1 cellular context compared by ENCODE assay signal in genomic region chr7:55571534-55572377, GRCh38.
A peak's percentile ranks its signal among the peaks of the same experiment; 100 is the strongest.
TF ChIP-seq lines count a peak whose summit lies in the region.

No MANE protein-coding gene starts in this region.

TF ChIP-seq in HEK293, 187 proteins besides CTCF, POLR2A, EP300 and RAD21 (continued from another document and continues in another):
- no peak for TF ChIP-seq ZBTB44 (tag by site-specific recombination; IDR thresholded peaks at IDR 0.05)
- TF ChIP-seq YY1 (tag by site-specific recombination; IDR thresholded peaks at IDR 0.05): no peak
- peak; percentile 84 for TF ChIP-seq ZFHX2 (tag by site-specific recombination; conservative IDR thresholded peaks at IDR 0.05)
- TF ChIP-seq YY2 (tag by site-specific recombination; IDR thresholded peaks at IDR 0.05): no peak
- no peak for TF ChIP-seq ZNF701 (tag by site-specific recombination; IDR thresholded peaks at IDR 0.05)
- TF ChIP-seq, protein P1, sequence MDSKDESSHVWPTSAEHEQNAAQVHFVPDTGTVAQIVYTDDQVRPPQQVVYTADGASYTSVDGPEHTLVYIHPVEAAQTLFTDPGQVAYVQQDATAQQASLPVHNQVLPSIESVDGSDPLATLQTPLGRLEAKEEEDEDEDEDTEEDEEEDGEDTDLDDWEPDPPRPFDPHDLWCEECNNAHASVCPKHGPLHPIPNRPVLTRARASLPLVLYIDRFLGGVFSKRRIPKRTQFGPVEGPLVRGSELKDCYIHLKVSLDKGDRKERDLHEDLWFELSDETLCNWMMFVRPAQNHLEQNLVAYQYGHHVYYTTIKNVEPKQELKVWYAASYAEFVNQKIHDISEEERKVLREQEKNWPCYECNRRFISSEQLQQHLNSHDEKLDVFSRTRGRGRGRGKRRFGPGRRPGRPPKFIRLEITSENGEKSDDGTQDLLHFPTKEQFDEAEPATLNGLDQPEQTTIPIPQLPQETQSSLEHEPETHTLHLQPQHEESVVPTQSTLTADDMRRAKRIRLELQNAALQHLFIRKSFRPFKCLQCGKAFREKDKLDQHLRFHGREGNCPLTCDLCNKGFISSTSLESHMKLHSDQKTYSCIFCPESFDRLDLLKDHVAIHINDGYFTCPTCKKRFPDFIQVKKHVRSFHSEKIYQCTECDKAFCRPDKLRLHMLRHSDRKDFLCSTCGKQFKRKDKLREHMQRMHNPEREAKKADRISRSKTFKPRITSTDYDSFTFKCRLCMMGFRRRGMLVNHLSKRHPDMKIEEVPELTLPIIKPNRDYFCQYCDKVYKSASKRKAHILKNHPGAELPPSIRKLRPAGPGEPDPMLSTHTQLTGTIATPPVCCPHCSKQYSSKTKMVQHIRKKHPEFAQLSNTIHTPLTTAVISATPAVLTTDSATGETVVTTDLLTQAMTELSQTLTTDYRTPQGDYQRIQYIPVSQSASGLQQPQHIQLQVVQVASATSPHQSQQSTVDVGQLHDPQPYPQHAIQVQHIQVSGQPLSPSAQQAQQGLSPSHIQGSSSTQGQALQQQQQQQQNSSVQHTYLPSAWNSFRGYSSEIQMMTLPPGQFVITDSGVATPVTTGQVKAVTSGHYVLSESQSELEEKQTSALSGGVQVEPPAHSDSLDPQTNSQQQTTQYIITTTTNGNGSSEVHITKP (tag by site-specific recombination; IDR thresholded peaks at IDR 0.05): peak; percentile 15; the same call in 1 of the 2 replicates
- TF ChIP-seq ZNF76 (tag by site-specific recombination; IDR thresholded peaks at IDR 0.05; ENCODE audit: borderline replicate concordance, low read depth): no peak
- TF ChIP-seq, protein P2, sequence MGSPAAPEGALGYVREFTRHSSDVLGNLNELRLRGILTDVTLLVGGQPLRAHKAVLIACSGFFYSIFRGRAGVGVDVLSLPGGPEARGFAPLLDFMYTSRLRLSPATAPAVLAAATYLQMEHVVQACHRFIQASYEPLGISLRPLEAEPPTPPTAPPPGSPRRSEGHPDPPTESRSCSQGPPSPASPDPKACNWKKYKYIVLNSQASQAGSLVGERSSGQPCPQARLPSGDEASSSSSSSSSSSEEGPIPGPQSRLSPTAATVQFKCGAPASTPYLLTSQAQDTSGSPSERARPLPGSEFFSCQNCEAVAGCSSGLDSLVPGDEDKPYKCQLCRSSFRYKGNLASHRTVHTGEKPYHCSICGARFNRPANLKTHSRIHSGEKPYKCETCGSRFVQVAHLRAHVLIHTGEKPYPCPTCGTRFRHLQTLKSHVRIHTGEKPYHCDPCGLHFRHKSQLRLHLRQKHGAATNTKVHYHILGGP (tag by site-specific recombination; IDR thresholded peaks at IDR 0.05): no peak
- TF ChIP-seq ZNF626 (tag by site-specific recombination; IDR thresholded peaks at IDR 0.05): no peak
- TF ChIP-seq ZIC2 (tag by site-specific recombination; IDR thresholded peaks at IDR 0.05): peak; percentile 29; the same call in 1 of the 2 replicates
- TF ChIP-seq ZNF274 (IDR thresholded peaks at IDR 0.05; ENCODE audit: low read length): no peak
- TF ChIP-seq ZNF274 (tag by site-specific recombination; IDR thresholded peaks at IDR 0.05; ENCODE audit: borderline replicate concordance): no peak
- TF ChIP-seq ZNF548 (tag by site-specific recombination; IDR thresholded peaks at IDR 0.05): no peak
- TF ChIP-seq MZF1 (tag by site-specific recombination; IDR thresholded peaks at IDR 0.05; ENCODE audit: borderline replicate concordance): no peak
- no peak for TF ChIP-seq HIC1 (tag by site-specific recombination; IDR thresholded peaks at IDR 0.05)
- TF ChIP-seq ZNF549 (tag by site-specific recombination; IDR thresholded peaks at IDR 0.05): no peak
- TF ChIP-seq SCRT2 (tag by site-specific recombination; IDR thresholded peaks at IDR 0.05): peak; percentile 97
- TF ChIP-seq MEIS1 (CRISPR knock-in tag; IDR thresholded peaks at IDR 0.05; ENCODE audit: borderline replicate concordance): no peak
- TF ChIP-seq ZNF776 (tag by site-specific recombination; IDR thresholded peaks at IDR 0.05; ENCODE audit: borderline replicate concordance): no peak
- 0 out of 2 replicates have a peak, but pooled peaks have one; percentile 15 for TF ChIP-seq ZNF610 (tag by site-specific recombination; IDR thresholded peaks at IDR 0.05; ENCODE audit: borderline replicate concordance)
- TF ChIP-seq, protein P3, sequence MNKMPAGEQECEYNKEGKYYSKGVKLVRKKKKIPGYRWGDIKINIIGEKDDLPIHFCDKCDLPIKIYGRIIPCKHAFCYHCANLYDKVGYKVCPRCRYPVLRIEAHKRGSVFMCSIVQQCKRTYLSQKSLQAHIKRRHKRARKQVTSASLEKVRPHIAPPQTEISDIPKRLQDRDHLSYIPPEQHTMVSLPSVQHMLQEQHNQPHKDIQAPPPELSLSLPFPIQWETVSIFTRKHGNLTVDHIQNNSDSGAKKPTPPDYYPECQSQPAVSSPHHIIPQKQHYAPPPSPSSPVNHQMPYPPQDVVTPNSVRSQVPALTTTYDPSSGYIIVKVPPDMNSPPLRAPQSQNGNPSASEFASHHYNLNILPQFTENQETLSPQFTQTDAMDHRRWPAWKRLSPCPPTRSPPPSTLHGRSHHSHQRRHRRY (tag by site-specific recombination; IDR thresholded peaks at IDR 0.05): no peak
- TF ChIP-seq ZNF19 (tag by site-specific recombination; IDR thresholded peaks at IDR 0.05; ENCODE audit: low read depth): no peak
- no peak for TF ChIP-seq ZNF169 (tag by site-specific recombination; IDR thresholded peaks at IDR 0.05)
- no peak for TF ChIP-seq ZNF112 (tag by site-specific recombination; IDR thresholded peaks at IDR 0.05)
- peak; percentile 52; the same call in 1 of the 2 replicates for TF ChIP-seq GLIS2 (tag by site-specific recombination; IDR thresholded peaks at IDR 0.05)
- TF ChIP-seq RBAK (tag by site-specific recombination; IDR thresholded peaks at IDR 0.05): no peak
- TF ChIP-seq GLI2 (tag by site-specific recombination; IDR thresholded peaks at IDR 0.05; ENCODE audit: borderline replicate concordance, low read depth): no peak
- peak; percentile 51; the same call in 1 of the 2 replicates for TF ChIP-seq ZEB2 (tag by site-specific recombination; IDR thresholded peaks at IDR 0.05)
- 0 out of 2 replicates have a peak, but pooled peaks have one; percentile 41 for TF ChIP-seq ZNF501 (tag by site-specific recombination; IDR thresholded peaks at IDR 0.05)
- no peak for TF ChIP-seq HOXA7 (CRISPR knock-in tag; IDR thresholded peaks at IDR 0.05; ENCODE audit: borderline replicate concordance)
- TF ChIP-seq ZNF37A (tag by site-specific recombination; IDR thresholded peaks at IDR 0.05): no peak
- peak; percentile 79 for TF ChIP-seq PATZ1 (tag by site-specific recombination; IDR thresholded peaks at IDR 0.05)
- TF ChIP-seq ZNF530 (tag by site-specific recombination; IDR thresholded peaks at IDR 0.05; ENCODE audit: low read depth): no peak
- no peak for TF ChIP-seq SETDB1 (IDR thresholded peaks at IDR 0.05; ENCODE audit: insufficient read length, low read length)
- no peak for TF ChIP-seq SALL2 (tag by site-specific recombination; IDR thresholded peaks at IDR 0.05; ENCODE audit: borderline replicate concordance)
- no peak for TF ChIP-seq ZNF544 (tag by site-specific recombination; IDR thresholded peaks at IDR 0.05)
- no peak for TF ChIP-seq ZNF155 (tag by site-specific recombination; IDR thresholded peaks at IDR 0.05)
- TF ChIP-seq ZNF211 (tag by site-specific recombination; IDR thresholded peaks at IDR 0.05; ENCODE audit: low read depth): no peak
- TF ChIP-seq OSR2 (tag by site-specific recombination; IDR thresholded peaks at IDR 0.05): peak; percentile 15; the same call in 1 of the 2 replicates
- TF ChIP-seq ZNF560 (tag by site-specific recombination; IDR thresholded peaks at IDR 0.05; ENCODE audit: borderline replicate concordance): no peak
- TF ChIP-seq, protein P4, sequence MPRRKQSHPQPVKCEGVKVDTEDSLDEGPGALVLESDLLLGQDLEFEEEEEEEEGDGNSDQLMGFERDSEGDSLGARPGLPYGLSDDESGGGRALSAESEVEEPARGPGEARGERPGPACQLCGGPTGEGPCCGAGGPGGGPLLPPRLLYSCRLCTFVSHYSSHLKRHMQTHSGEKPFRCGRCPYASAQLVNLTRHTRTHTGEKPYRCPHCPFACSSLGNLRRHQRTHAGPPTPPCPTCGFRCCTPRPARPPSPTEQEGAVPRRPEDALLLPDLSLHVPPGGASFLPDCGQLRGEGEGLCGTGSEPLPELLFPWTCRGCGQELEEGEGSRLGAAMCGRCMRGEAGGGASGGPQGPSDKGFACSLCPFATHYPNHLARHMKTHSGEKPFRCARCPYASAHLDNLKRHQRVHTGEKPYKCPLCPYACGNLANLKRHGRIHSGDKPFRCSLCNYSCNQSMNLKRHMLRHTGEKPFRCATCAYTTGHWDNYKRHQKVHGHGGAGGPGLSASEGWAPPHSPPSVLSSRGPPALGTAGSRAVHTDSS (tag by site-specific recombination; IDR thresholded peaks at IDR 0.05): no peak
- peak; percentile 47; the same call in 1 of the 2 replicates for TF ChIP-seq SP3 (tag by site-specific recombination; IDR thresholded peaks at IDR 0.05)
- no peak for TF ChIP-seq ZNF138 (tag by site-specific recombination; IDR thresholded peaks at IDR 0.05; ENCODE audit: borderline replicate concordance)
- TF ChIP-seq KLF9 (tag by site-specific recombination; IDR thresholded peaks at IDR 0.05; ENCODE audit: low read depth): peak; percentile 52
- no peak for TF ChIP-seq ZNF324 (tag by site-specific recombination; IDR thresholded peaks at IDR 0.05)
- peak; percentile 57 for TF ChIP-seq ZNF423 (tag by site-specific recombination; IDR thresholded peaks at IDR 0.05)
- no peak for TF ChIP-seq ZNF521 (tag by site-specific recombination; IDR thresholded peaks at IDR 0.05)
- TF ChIP-seq ZNF747 (tag by site-specific recombination; IDR thresholded peaks at IDR 0.05): no peak
- TF ChIP-seq ZSCAN30 (tag by site-specific recombination; IDR thresholded peaks at IDR 0.05): no peak
- no peak for TF ChIP-seq ZNF792 (tag by site-specific recombination; IDR thresholded peaks at IDR 0.05)
- no peak for TF ChIP-seq HOXC10 (CRISPR knock-in tag; IDR thresholded peaks at IDR 0.05)
- no peak for TF ChIP-seq BCL11B (tag by site-specific recombination; IDR thresholded peaks at IDR 0.05; ENCODE audit: low read depth)
- TF ChIP-seq OVOL3 (tag by site-specific recombination; IDR thresholded peaks at IDR 0.05): no peak
- TF ChIP-seq GFI1B (tag by site-specific recombination; IDR thresholded peaks at IDR 0.05): no peak
- no peak for TF ChIP-seq ZBTB49 (tag by site-specific recombination; IDR thresholded peaks at IDR 0.05; ENCODE audit: low read depth)
- TF ChIP-seq ZNF174 (tag by site-specific recombination; IDR thresholded peaks at IDR 0.05): no peak
- no peak for TF ChIP-seq ZNF623 (tag by site-specific recombination; IDR thresholded peaks at IDR 0.05)
- no peak for TF ChIP-seq ZNF24 (tag by site-specific recombination; IDR thresholded peaks at IDR 0.05)
- TF ChIP-seq MYNN (tag by site-specific recombination; IDR thresholded peaks at IDR 0.05; ENCODE audit: borderline replicate concordance): no peak
